Comparison of ENCODE assay signal across 1 cellular context in the genomic region with DNA sequence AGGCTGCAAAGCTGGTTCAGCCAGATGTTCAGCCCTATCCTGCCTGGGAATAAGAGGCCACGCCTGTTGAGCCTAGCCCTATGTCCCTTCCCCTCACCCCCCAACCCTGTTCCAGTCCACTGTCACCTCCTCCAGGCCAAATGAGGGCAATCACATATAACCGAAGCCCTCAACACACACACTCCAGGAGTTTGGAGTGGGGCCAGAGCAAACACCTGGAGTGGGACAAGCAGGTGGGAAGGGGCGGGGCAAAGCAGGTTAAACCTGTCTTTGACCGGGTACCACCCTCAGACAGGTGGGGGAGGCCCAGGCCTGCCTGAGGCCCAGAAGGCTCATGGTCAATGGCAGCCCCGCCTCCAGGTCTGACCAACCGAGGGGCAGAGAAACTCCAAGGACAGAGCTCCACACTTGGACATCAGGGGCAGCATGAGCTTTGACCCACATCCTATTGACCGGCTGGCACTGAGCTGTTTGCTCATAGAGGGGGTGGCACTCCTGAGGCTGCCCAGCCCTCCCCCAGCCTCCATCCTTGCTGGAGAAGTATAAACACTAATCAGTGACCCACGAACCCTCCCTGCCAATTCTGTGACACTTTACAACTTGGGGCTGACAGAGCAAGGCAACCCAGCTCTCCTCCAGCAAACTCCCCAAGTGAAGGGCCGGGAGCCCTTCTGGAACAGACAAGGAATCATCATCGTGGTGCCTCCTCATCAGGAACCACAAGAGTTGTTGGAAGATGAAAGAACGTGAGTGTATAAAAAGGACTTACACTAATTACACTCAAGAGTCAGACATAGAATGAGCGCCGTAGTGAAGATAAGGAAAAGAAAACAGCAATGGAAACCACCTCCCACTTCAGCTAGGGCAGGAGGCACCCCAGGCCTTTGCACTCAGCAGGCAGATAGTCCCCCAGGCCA.
TF ChIP-seq lines count a peak whose summit lies in the region.

No MANE protein-coding gene starts in this region.

TF ChIP-seq in HEK293, 187 proteins besides CTCF, POLR2A, EP300 and RAD21 (continued from another document):
- no peak for TF ChIP-seq OVOL3 (tag by site-specific recombination; IDR thresholded peaks at IDR 0.05)
